ENCODE assay signal across 11 cellular contexts in genomic region chr6:127570739-127571389, GRCh38. TPM values are rescaled to one million over a fixed set of nuclear protein-coding genes. Genes with fewer than 3 reads are reported as not detected.
DNase-seq lines count a peak whose midpoint lies in the region; ATAC-seq, FAIRE-seq and TF ChIP-seq lines count a peak whose summit lies in the region.
"Had no signal": no experiment of that assay in that cellular context is flagged by ENCODE, and none has a peak within 500 bp of the region (broad histone marks: within the 10 kb centered on the region; RNA-seq: fewer than 3 reads in every experiment).

No MANE protein-coding gene starts in this region.

- FAIRE-seq in frontal cortex (lab: Jason Lieb, UNC), result no peak

- no peak overlapping the region for H3K4me3 ChIP-seq in GM23248
- H3K4me3 ChIP-seq: neural progenitor cell had no signal

- H3K9me3 ChIP-seq in GM23248 (ENCODE audit: low read depth), result no peaks in the 10 kb centered on the region

- no peak overlapping the region for H3K9ac ChIP-seq in GM23248
- H3K9ac ChIP-seq: neural progenitor cell had no signal

- POLR2A ChIA-PET in HEK293T (lab: Yijun Ruan, JAX), result no interaction called here

- 40 to 53% methylated on average over 1 of the region's 1 CpG for WGBS in GM23248 (ENCODE audit: low coverage in 1 of 2, low lambda C conversion rate in 2 of 2, missing lambda C conversion rate in 2 of 2), 2 experiments

- no peaks in the 10 kb centered on the region for H3K9me2 ChIP-seq in GM23248 (ENCODE audit: insufficient read depth)

- in situ Hi-C loops in GM23248 (cut with MboI), result no loop called here

- H3K4me1 ChIP-seq in GM23248 (ENCODE audit: insufficient read depth), result no peaks in the 10 kb centered on the region
- H3K4me1 ChIP-seq: neural progenitor cell had no signal

- no peak overlapping the region for H3K27ac ChIP-seq in GM23248
- H3K27ac ChIP-seq: neural progenitor cell had no signal

- no peak overlapping the region for H3K4me2 ChIP-seq in GM23248 (ENCODE audit: unreplicated experiment)
- H3K4me2 ChIP-seq: neural progenitor cell had no signal

- H4K20me1 ChIP-seq in GM23248 (ENCODE audit: insufficient read depth), result no peaks in the 10 kb centered on the region

- no peaks in the 10 kb centered on the region for H3K79me2 ChIP-seq in GM23248 (ENCODE audit: insufficient read depth)

- no peak overlapping the region for H2AFZ ChIP-seq in GM23248
- H2AFZ ChIP-seq: neural progenitor cell had no signal

- no peak for DNase-seq in activated CD4-positive, CD25-positive, alpha-beta regulatory T cell treated with anti-CD3 and anti-CD28 coated beads, Interleukin-2, amount 50 U/mL, for 72 hours
- DNase-seq in GM23248 (peak; percentile 13), renal cortical epithelial cell (ENCODE audit: low read depth) (peak; percentile 15), SW 1271 (lab: John Stamatoyannopoulos, UW) (no peak), HEK293T (ENCODE audit: extremely low spot score) (no peak), frontal cortex (ENCODE audit: low spot score in 2 of 2) (no peak)
- DNase-seq: activated CD4-positive, alpha-beta memory T cell treated with anti-CD3 and anti-CD28 coated beads for 36 hours had no signal

- CTCF ChIA-PET in HEK293T (lab: Yijun Ruan, JAX), result no interaction called here

- H3F3A ChIP-seq in GM23248 (ENCODE audit: insufficient read depth), result 0 out of 2 replicates have a peak, but pooled peaks cover 7% of the 10 kb centered on the region

- H3K27me3 ChIP-seq in GM23248 (replicated peaks; ENCODE audit: insufficient read depth), result no peaks in the 10 kb centered on the region
- H3K27me3 ChIP-seq: neural progenitor cell had no signal

- peak; percentile 35 to 53 for ATAC-seq in activated CD4-positive, CD25-positive, alpha-beta regulatory T cell treated with anti-CD3 and anti-CD28 coated beads, Interleukin-2, amount 50 U/mL, for 24 hours
- peak; percentile 93 for ATAC-seq in HG03520 (IDR thresholded peaks at IDR 0.05; ENCODE audit: unreplicated experiment)

- no peaks in the 10 kb centered on the region for H3K36me3 ChIP-seq in GM23248 (ENCODE audit: low read depth)
- H3K36me3 ChIP-seq: neural progenitor cell had no signal

TF ChIP-seq in HEK293T, 16 proteins besides CTCF, POLR2A, EP300 and RAD21:
- TF ChIP-seq FOXK2 (IDR thresholded peaks at IDR 0.05), result no peak
TF ChIP-seq in HEK293T: peak in this region for 0.

RNA-seq across cellular contexts. Expression of gene C6orf58, which starts 6.1 kb away (rescaled TPM):
- not detected in 2 replicates for total RNA-seq in GM23248 (2014; rRNA removed; shearing (Covaris generic))
- not detected in 2 replicates for polyA plus RNA-seq in GM23248 (2016; fragmentation: Nextera tagmentation; extraction: Ambion mirVana)
- total RNA-seq in renal cortical epithelial cell, result 0.25 and 1.0 TPM in 2 replicates
- 1.6 TPM for total RNA-seq in frontal cortex
- total RNA-seq: activated CD4-positive, alpha-beta memory T cell treated with anti-CD3 and anti-CD28 coated beads for 36 hours; OCI-LY7 had no signal

Comparison
In these comparisons a context has a peak if more than half of its experiments do, and no peak if none do; other contexts are left out.
1. DNase-seq: peak in GM23248 (single experiment) and renal cortical epithelial cell (single experiment); none in activated CD4-positive, CD25-positive, alpha-beta regulatory T cell treated with anti-CD3 and anti-CD28 coated beads, Interleukin-2, amount 50 U/mL, for 72 hours (single experiment), SW 1271 (0 of 2), HEK293T (single experiment) and frontal cortex (0 of 2).